1 cellular context compared by ENCODE assay signal in the genomic region with DNA sequence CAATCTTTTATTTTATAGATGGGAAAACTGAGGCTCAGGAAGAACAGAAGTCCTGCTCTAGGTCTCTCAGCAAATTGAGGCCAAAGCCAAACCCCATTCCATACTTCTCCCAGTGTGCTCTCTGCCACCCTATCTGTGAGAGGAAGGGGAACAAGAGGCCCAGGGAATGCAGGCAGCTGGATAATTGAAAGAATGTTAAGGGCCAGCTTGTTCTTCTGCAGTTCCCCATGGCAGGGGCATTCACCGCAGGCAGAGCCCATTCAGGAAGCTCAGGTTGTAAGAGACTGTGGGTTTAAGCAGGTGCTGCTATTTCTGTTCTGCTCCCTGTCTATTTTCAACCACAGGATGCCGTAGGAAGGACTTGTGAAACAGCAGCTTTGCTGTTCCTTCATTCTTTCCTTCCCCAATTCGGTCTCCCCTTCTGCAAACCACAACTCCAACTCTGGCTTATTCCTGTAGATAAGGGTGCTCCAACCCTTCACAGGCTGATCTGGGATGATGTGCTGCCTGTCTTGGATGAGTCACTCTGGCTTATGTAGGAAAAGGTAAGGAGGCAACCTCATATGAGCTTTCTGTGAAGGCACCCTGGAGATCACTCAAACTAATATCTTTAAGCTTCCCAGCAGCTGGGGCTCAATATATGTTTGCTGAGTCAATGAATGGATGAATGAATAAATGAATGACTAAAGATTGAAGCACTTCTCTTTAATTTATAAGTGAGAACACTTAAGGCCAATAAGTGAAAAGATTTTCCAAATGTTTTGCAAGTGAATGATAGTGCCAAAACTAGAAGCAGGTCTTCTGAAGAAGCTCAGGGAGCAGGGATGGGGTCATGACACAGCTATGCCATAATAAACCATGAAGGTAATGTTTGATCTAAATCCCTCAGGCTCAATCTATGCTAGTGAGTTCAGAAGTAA.
TF ChIP-seq lines count a peak whose summit lies in the region.

No MANE protein-coding gene starts in this region.

TF ChIP-seq in GM23338, 12 proteins besides CTCF, POLR2A, EP300 and RAD21 (continued from another document):
- TF ChIP-seq, protein P1, sequence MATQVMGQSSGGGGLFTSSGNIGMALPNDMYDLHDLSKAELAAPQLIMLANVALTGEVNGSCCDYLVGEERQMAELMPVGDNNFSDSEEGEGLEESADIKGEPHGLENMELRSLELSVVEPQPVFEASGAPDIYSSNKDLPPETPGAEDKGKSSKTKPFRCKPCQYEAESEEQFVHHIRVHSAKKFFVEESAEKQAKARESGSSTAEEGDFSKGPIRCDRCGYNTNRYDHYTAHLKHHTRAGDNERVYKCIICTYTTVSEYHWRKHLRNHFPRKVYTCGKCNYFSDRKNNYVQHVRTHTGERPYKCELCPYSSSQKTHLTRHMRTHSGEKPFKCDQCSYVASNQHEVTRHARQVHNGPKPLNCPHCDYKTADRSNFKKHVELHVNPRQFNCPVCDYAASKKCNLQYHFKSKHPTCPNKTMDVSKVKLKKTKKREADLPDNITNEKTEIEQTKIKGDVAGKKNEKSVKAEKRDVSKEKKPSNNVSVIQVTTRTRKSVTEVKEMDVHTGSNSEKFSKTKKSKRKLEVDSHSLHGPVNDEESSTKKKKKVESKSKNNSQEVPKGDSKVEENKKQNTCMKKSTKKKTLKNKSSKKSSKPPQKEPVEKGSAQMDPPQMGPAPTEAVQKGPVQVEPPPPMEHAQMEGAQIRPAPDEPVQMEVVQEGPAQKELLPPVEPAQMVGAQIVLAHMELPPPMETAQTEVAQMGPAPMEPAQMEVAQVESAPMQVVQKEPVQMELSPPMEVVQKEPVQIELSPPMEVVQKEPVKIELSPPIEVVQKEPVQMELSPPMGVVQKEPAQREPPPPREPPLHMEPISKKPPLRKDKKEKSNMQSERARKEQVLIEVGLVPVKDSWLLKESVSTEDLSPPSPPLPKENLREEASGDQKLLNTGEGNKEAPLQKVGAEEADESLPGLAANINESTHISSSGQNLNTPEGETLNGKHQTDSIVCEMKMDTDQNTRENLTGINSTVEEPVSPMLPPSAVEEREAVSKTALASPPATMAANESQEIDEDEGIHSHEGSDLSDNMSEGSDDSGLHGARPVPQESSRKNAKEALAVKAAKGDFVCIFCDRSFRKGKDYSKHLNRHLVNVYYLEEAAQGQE (IDR thresholded peaks at IDR 0.05; ENCODE audit: unreplicated experiment), result no peak
- TF ChIP-seq, protein P2, sequence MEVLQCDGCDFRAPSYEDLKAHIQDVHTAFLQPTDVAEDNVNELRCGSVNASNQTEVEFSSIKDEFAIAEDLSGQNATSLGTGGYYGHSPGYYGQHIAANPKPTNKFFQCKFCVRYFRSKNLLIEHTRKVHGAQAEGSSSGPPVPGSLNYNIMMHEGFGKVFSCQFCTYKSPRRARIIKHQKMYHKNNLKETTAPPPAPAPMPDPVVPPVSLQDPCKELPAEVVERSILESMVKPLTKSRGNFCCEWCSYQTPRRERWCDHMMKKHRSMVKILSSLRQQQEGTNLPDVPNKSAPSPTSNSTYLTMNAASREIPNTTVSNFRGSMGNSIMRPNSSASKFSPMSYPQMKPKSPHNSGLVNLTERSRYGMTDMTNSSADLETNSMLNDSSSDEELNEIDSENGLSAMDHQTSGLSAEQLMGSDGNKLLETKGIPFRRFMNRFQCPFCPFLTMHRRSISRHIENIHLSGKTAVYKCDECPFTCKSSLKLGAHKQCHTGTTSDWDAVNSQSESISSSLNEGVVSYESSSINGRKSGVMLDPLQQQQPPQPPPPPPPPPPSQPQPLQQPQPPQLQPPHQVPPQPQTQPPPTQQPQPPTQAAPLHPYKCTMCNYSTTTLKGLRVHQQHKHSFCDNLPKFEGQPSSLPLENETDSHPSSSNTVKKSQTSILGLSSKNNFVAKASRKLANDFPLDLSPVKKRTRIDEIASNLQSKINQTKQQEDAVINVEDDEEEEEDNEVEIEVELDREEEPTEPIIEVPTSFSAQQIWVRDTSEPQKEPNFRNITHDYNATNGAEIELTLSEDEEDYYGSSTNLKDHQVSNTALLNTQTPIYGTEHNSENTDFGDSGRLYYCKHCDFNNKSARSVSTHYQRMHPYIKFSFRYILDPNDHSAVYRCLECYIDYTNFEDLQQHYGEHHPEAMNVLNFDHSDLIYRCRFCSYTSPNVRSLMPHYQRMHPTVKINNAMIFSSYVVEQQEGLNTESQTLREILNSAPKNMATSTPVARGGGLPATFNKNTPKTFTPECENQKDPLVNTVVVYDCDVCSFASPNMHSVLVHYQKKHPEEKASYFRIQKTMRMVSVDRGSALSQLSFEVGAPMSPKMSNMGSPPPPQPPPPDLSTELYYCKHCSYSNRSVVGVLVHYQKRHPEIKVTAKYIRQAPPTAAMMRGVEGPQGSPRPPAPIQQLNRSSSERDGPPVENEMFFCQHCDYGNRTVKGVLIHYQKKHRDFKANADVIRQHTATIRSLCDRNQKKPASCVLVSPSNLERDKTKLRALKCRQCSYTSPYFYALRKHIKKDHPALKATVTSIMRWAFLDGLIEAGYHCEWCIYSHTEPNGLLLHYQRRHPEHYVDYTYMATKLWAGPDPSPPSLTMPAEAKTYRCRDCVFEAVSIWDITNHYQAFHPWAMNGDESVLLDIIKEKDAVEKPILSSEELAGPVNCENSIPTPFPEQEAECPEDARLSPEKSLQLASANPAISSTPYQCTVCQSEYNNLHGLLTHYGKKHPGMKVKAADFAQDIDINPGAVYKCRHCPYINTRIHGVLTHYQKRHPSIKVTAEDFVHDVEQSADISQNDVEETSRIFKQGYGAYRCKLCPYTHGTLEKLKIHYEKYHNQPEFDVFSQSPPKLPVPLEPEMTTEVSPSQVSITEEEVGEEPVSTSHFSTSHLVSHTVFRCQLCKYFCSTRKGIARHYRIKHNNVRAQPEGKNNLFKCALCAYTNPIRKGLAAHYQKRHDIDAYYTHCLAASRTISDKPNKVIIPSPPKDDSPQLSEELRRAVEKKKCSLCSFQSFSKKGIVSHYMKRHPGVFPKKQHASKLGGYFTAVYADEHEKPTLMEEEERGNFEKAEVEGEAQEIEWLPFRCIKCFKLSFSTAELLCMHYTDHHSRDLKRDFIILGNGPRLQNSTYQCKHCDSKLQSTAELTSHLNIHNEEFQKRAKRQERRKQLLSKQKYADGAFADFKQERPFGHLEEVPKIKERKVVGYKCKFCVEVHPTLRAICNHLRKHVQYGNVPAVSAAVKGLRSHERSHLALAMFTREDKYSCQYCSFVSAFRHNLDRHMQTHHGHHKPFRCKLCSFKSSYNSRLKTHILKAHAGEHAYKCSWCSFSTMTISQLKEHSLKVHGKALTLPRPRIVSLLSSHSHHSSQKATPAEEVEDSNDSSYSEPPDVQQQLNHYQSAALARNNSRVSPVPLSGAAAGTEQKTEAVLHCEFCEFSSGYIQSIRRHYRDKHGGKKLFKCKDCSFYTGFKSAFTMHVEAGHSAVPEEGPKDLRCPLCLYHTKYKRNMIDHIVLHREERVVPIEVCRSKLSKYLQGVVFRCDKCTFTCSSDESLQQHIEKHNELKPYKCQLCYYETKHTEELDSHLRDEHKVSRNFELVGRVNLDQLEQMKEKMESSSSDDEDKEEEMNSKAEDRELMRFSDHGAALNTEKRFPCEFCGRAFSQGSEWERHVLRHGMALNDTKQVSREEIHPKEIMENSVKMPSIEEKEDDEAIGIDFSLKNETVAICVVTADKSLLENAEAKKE (CRISPR knock-in tag; IDR thresholded peaks at IDR 0.05), result no peak
- TF ChIP-seq NANOG (IDR thresholded peaks at IDR 0.05; ENCODE audit: borderline replicate concordance) (no peak), CREB1 (CRISPR knock-in tag; IDR thresholded peaks at IDR 0.05; ENCODE audit: low read depth) (no peak), ZNF114 (CRISPR knock-in tag; IDR thresholded peaks at IDR 0.05) (no peak), JUNB (IDR thresholded peaks at IDR 0.05; ENCODE audit: unreplicated experiment) (no peak), STAT1 (IDR thresholded peaks at IDR 0.05; ENCODE audit: unreplicated experiment) (no peak), ZNF331 (CRISPR knock-in tag; IDR thresholded peaks at IDR 0.05; ENCODE audit: low read depth) (no peak), EZH2phosphoT487 (IDR thresholded peaks at IDR 0.05; ENCODE audit: unreplicated experiment) (no peak)
TF ChIP-seq in GM23338: peak in this region for 0.
